In the genomic region with DNA sequence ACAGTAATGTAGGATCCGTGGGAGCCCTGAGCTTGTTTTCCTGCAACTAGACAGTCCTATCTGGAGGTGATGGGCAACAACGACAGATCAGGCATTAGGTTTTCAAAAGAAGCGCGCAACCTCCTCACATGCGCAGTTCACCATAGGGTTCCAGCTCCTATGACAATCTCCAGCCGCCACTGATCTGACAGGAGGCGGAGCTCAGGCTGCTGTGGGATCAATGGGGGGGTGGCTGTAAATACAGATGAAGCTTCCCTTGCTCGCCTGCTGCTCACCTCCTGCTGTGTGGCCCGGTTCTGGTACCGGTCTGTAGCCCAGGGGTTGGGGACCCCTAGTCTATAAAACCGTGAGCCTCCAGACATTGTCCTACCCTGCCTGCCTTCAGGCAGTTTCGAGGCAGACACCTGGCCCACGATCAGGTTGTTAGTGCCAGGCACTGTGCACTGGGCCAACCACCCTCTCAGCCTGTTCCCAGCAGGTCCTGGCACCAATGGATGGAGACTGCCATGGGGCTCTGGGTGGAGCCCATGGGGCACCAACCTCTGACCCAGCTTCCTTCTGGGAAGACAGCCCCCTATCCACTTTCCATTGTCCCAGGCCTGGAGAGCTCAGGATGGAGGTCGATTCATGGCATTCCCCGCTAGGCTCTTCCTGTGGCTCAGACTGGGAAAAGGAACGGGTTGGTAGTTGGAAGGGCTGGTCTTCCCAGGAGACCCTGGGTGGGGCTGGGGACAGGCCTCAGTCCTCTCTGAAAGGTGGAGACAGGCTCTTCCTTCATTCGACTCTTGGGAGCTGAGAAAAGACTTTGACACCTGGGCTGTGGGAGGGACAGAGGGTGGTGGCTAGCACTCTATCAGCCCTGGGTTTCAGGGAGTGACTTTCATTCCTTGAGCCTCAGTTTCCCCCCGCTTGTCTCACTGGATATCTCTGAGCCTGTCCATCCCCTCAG, we compare ENCODE assay signal across 8 cellular contexts. TPM values are rescaled to one million over a fixed set of nuclear protein-coding genes. Genes with fewer than 3 reads are reported as not detected.
A peak's percentile ranks its signal among the peaks of the same experiment; 100 is the strongest.
DNase-seq lines count a peak whose midpoint lies in the region; ATAC-seq and TF ChIP-seq lines count a peak whose summit lies in the region.

No MANE protein-coding gene starts in this region.

- no peak for ATAC-seq in HG03469 (IDR thresholded peaks at IDR 0.05; ENCODE audit: unreplicated experiment)
- no peak for ATAC-seq in HG03196 (IDR thresholded peaks at IDR 0.05; ENCODE audit: unreplicated experiment)

- DNase-seq in SIG-M5 treated with dmso at 0.1 percent for 504 hours (lab: John Stamatoyannopoulos, UW; ENCODE audit: unreplicated experiment), result peak; percentile 56
- no peak for DNase-seq in SIG-M5 (lab: John Stamatoyannopoulos, UW)
- DNase-seq in RKO (ENCODE audit: low spot score), result peak; percentile 78
- peak; percentile 37 to 57 for DNase-seq in erythroblast (lab: John Stamatoyannopoulos, UW)
- DNase-seq in occipital lobe (lab: John Stamatoyannopoulos, UW), result peak; percentile 31
- no peak for DNase-seq in stimulated activated CD4-positive, alpha-beta T cell treated with anti-CD3 and anti-CD28 coated beads, Interleukin-15, amount 100 ng/mL, for 24 hours

- no peak for TF ChIP-seq POLR2A in erythroblast (IDR thresholded peaks at IDR 0.05; ENCODE audit: low read length)

RNA-seq across cellular contexts. Expression of gene ENDOG, which starts 1.7 kb away (rescaled TPM):
- 21.1 TPM for total RNA-seq in occipital lobe

RNA-seq across cellular contexts. Expression of gene SPOUT1, which starts 9.6 kb away (rescaled TPM):
- total RNA-seq in occipital lobe, result 14.2 TPM

RNA-seq across cellular contexts. Expression of gene TBC1D13, which starts 32.9 kb away (rescaled TPM):
- 7.5 TPM for total RNA-seq in occipital lobe

RNA-seq across cellular contexts. Expression of gene ZER1, which starts 48.3 kb away (rescaled TPM):
- total RNA-seq in occipital lobe, result 26.8 TPM

Comparison
In these comparisons a context has a peak if more than half of its experiments do, and no peak if none do; other contexts are left out.
1. DNase-seq: peak in SIG-M5 treated with dmso at 0.1 percent for 504 hours (single experiment), RKO (single experiment), erythroblast (2 of 2) and occipital lobe (single experiment); none in SIG-M5 (single experiment) and stimulated activated CD4-positive, alpha-beta T cell treated with anti-CD3 and anti-CD28 coated beads, Interleukin-15, amount 100 ng/mL, for 24 hours (single experiment).